In the genomic region with DNA sequence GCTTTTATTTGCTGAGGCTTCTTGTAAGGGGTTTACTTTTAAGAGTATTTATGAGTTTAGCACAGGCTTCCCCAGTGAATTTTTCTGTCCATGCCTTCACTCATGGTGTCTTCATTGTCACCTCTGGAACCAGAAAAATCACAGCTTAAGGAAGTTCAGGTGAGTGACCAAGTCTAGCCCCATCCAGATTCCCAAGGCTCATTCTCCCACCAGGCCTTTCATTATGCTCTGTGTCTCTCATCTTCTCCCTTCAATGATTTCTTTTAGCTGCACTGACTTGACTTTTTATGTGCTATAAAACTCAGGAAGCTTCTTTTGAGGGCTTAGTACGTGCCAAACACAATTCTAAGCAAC, we compare ENCODE assay signal across 24 cellular contexts.
A peak's percentile ranks its signal among the peaks of the same experiment; 100 is the strongest.
DNase-seq lines count a peak whose midpoint lies in the region; ATAC-seq, FAIRE-seq and TF ChIP-seq lines count a peak whose summit lies in the region.
"Had no signal": no experiment of that assay in that cellular context is flagged by ENCODE, and none has a peak within 500 bp of the region (broad histone marks: within the 10 kb centered on the region; RNA-seq: fewer than 3 reads in every experiment).

No MANE protein-coding gene starts in this region.

- H3K27ac Mint-ChIP-seq in central memory CD8-positive, alpha-beta T cell (ENCODE audit: low read depth): peak overlapping the region; percentile 62

- peaks cover 29% of the 10 kb centered on the region for H3K9me3 ChIP-seq in HepG2 (ENCODE audit: low read length)
- H3K9me3 ChIP-seq in right lobe of liver: no peaks in the 10 kb centered on the region
- peaks cover 4% of the 10 kb centered on the region for H3K9me3 ChIP-seq in mucosa of descending colon
- peaks cover 0 to 4% of the 10 kb centered on the region in 2 donors for H3K9me3 ChIP-seq in transverse colon

- no peaks in the 10 kb centered on the region for H3K79me2 ChIP-seq in HepG2 (ENCODE audit: insufficient read depth, low read length)

- H3K27me3 Mint-ChIP-seq in central memory CD8-positive, alpha-beta T cell: no peaks in the 10 kb centered on the region
- H3K27me3 Mint-ChIP-seq: CD4-positive, CD25-positive, alpha-beta regulatory T cell had no signal

- H3K4me3 Mint-ChIP-seq in central memory CD8-positive, alpha-beta T cell: no peak overlapping the region
- H3K4me3 Mint-ChIP-seq: CD4-positive, CD25-positive, alpha-beta regulatory T cell had no signal

- 93% methylated on average over 1 of the region's 1 CpG for WGBS in HepG2 (ENCODE audit: low lambda C conversion rate)
- WGBS in right lobe of liver (ENCODE audit: insufficient coverage, low coverage, low lambda C conversion rate, missing lambda C conversion rate): 81% methylated on average over 1 of the region's 1 CpG
- 54 to 57% methylated on average over 1 of the region's 1 CpG for WGBS in transverse colon (ENCODE audit: low coverage in 1 of 2), 2 donors

- POLR2A ChIA-PET in HepG2 (lab: Yijun Ruan, JAX): interaction anchor here (0.7 to 2.1 kb wide), 15 partner anchors 21 to 134 kb away, joined by 3 to 12 read pairs (median 4); partner anchors contain the start of gene NEDD9

- in situ Hi-C loops in HepG2 (cut with HindIII; ENCODE audit: extremely low pct_ligation_motif_present, low pct_unique_long_range_greater_than_20kb): no loop called here
- in situ Hi-C loops in transverse colon (cut with MboI; ENCODE audit: low pct_ligation_motif_present in 1 of 4, low pct_unique_long_range_greater_than_20kb in 1 of 4, low sequenced_read_pairs in 3 of 4): no loop called here

- TF ChIP-seq CTCF in HepG2 (CRISPR knock-in tag; IDR thresholded peaks at IDR 0.05) (no peak), right lobe of liver (IDR thresholded peaks at IDR 0.05) (no peak), mucosa of descending colon (IDR thresholded peaks at IDR 0.05) (no peak), transverse colon (IDR thresholded peaks at IDR 0.05) (no peak)

- no TSS peak for BruUV-seq in HepG2 (replicated peaks; lab: Mats Ljungman, UMichigan)

- H2AFZ ChIP-seq in HepG2 (ENCODE audit: low read length): no peak overlapping the region
- H2AFZ ChIP-seq: PC-9 had no signal

- H3K36me3 ChIP-seq in HepG2 (replicated peaks in 1 of 2; ENCODE audit: control insufficient read depth in 1 of 2, insufficient read depth in 2 of 2, low read length in 2 of 2) (no peaks in the 10 kb centered on the region), right lobe of liver (no peaks in the 10 kb centered on the region), mucosa of descending colon (ENCODE audit: low read depth) (no peaks in the 10 kb centered on the region), transverse colon (no peaks in the 10 kb centered on the region)
- H3K36me3 ChIP-seq: MG63, SJSA1 had no signal

- DNase-seq in HepG2 (ENCODE audit: low spot score) (no peak), right lobe of liver (no peak), mucosa of descending colon (no peak), transverse colon (no peak), NCI-H1694 treated with DMSO at 0.1 percent for 48 hours (lab: John Stamatoyannopoulos, UW) (no peak), COR-L47 (lab: John Stamatoyannopoulos, UW) (no peak)
- no peak for DNase-seq in central memory CD8-positive, alpha-beta T cell (ENCODE audit: low spot score in 2 of 2)
- DNase-seq: 8988T; CD4-positive, CD25-positive, alpha-beta regulatory T cell; KBM-7; MG63; NCI-H1105 treated with DMSO at 0.1 percent for 48 hours; NCI-H146; NCI-H2029; NCI-H446; NCI-H524 treated with DMSO at 0.1 percent for 48 hours; NCI-H774; PC-9; Right ventricle myocardium superior had no signal

- TF ChIP-seq EP300 in HepG2 (IDR thresholded peaks at IDR 0.05; ENCODE audit: low read depth in 2 of 2, low read length in 2 of 2) (no peak), HepG2 (CRISPR knock-in tag; IDR thresholded peaks at IDR 0.05; ENCODE audit: borderline replicate concordance) (no peak), transverse colon (IDR thresholded peaks at IDR 0.05; ENCODE audit: low read depth) (no peak)

- H3K9me3 Mint-ChIP-seq in central memory CD8-positive, alpha-beta T cell: no peaks in the 10 kb centered on the region

- H3K4me1 Mint-ChIP-seq in central memory CD8-positive, alpha-beta T cell: peaks cover 67% of the 10 kb centered on the region

- no peak for TF ChIP-seq POLR2A in HepG2 (IDR thresholded peaks at IDR 0.05; ENCODE audit: insufficient read depth in 1 of 2, low read depth in 2 of 2, low read length in 2 of 2)
- no peak for TF ChIP-seq POLR2A in right lobe of liver (IDR thresholded peaks at IDR 0.05)
- no peak for TF ChIP-seq POLR2A in transverse colon (IDR thresholded peaks at IDR 0.05)

- FAIRE-seq in HepG2 (lab: Jason Lieb, UNC): no peak
- FAIRE-seq: G401.6, H54, HTR-8/SVneo had no signal

- CTCF ChIA-PET in HepG2 (lab: Yijun Ruan, JAX; ENCODE audit: low intra/inter-chr PET ratio, low total read pairs): no interaction called here

- ATAC-seq in HepG2: no peak
- ATAC-seq in right lobe of liver: no peak
- ATAC-seq in central memory CD8-positive, alpha-beta T cell (replicated peaks; ENCODE audit: extremely low read depth, poor library complexity, severe bottlenecking): no peak
- ATAC-seq in mucosa of descending colon: peak; percentile 59
- ATAC-seq in HG02588 (IDR thresholded peaks at IDR 0.05; ENCODE audit: unreplicated experiment): no peak

- TF ChIP-seq RAD21 in HepG2 (CRISPR knock-in tag; IDR thresholded peaks at IDR 0.05): no peak

- H3K4me3 ChIP-seq in HepG2 (replicated peaks in 1 of 3; ENCODE audit: insufficient read depth in 1 of 3, low read depth in 2 of 3, low read length in 3 of 3): no peak overlapping the region
- H3K4me3 ChIP-seq in right lobe of liver: no peak overlapping the region
- H3K4me3 ChIP-seq in mucosa of descending colon: no peak overlapping the region
- H3K4me3 ChIP-seq in transverse colon: no peak overlapping the region
- H3K4me3 ChIP-seq: MG63, PC-9, SJSA1 had no signal

- H3K27me3 ChIP-seq in HepG2 (ENCODE audit: control insufficient read depth in 1 of 2, insufficient read depth in 2 of 2, low read length in 2 of 2) (no peaks in the 10 kb centered on the region), right lobe of liver (no peaks in the 10 kb centered on the region), transverse colon (no peaks in the 10 kb centered on the region)
- H3K27me3 ChIP-seq: MG63, SJSA1 had no signal

- peak overlapping the region; percentile 53 for H3K9ac ChIP-seq in HepG2 (ENCODE audit: insufficient read depth, low read depth, low read length)

- no peaks in the 10 kb centered on the region for H4K20me1 ChIP-seq in HepG2 (ENCODE audit: insufficient read depth, low read length)

- intact Hi-C loops in HepG2 (cut with micrococcal nuclease; ENCODE audit: unreplicated experiment): loop anchor here (5.0 kb wide), 2 partner anchors 135 to 200 kb away; no protein-coding TSS in a partner anchor
- intact Hi-C loops in right lobe of liver (cut with DNase I): no loop called here
- intact Hi-C loops in mucosa of descending colon (cut with DNase I, micrococcal nuclease): no loop called here
- intact Hi-C loops in transverse colon (cut with DNase I; ENCODE audit: low total_unique reads): no loop called here

- H3K36me3 Mint-ChIP-seq in central memory CD8-positive, alpha-beta T cell (ENCODE audit: insufficient read depth): peaks cover 22% of the 10 kb centered on the region

- H3K27ac ChIP-seq in HepG2 (ENCODE audit: extremely low read length, insufficient read depth, low read length) (peak overlapping the region; percentile 54), right lobe of liver (no peak overlapping the region), transverse colon (peak overlapping the region; percentile 42 to 74 (median 66))
- H3K27ac ChIP-seq: PC-9, SJSA1 had no signal

- H3K4me1 ChIP-seq in HepG2 (ENCODE audit: insufficient read depth, low read length) (peaks cover 53% of the 10 kb centered on the region), right lobe of liver (peaks cover 0 to 10% (median 0%) of the 10 kb centered on the region in 4 donors), mucosa of descending colon (ENCODE audit: low read depth) (peaks cover 7% of the 10 kb centered on the region), transverse colon (peaks cover 0 to 22% (median 9%) of the 10 kb centered on the region in 4 donors)

- peak overlapping the region; percentile 25 for H3K4me2 ChIP-seq in HepG2 (ENCODE audit: low read depth, low read length)
- H3K4me2 ChIP-seq: PC-9 had no signal

TF ChIP-seq in HepG2, 621 proteins besides CTCF, POLR2A, EP300 and RAD21 (continues in another document):
- TF ChIP-seq HNF4G (IDR thresholded peaks at IDR 0.05; ENCODE audit: borderline replicate concordance, low read depth, low read length) (no peak), HNF4G (CRISPR knock-in tag; IDR thresholded peaks at IDR 0.05; ENCODE audit: borderline replicate concordance, low read depth) (no peak), ZNF121 (CRISPR knock-in tag; IDR thresholded peaks at IDR 0.05) (no peak), PHF20 (CRISPR knock-in tag; IDR thresholded peaks at IDR 0.05) (no peak), ELF3 (CRISPR knock-in tag; IDR thresholded peaks at IDR 0.05) (0 out of 2 replicates have a peak, but pooled peaks have one; percentile 0), CEBPB (IDR thresholded peaks at IDR 0.05; ENCODE audit: borderline replicate concordance, low read depth, low read length) (no peak), CCDC6 (CRISPR knock-in tag; IDR thresholded peaks at IDR 0.05) (no peak), ZNF652 (CRISPR knock-in tag; IDR thresholded peaks at IDR 0.05; ENCODE audit: borderline replicate concordance, low read depth) (peak; percentile 6; the same call in 1 of the 2 replicates)

Comparison
In these comparisons a context has a peak if more than half of its experiments do, and no peak if none do; other contexts are left out.
1. H3K27ac ChIP-seq: peak in HepG2 (single experiment) and transverse colon (4 of 4); none in right lobe of liver (0 of 3).